8 cellular contexts compared by ENCODE assay signal in genomic region chr17:50560931-50561750, GRCh38. TPM values are rescaled to one million over a fixed set of nuclear protein-coding genes. Genes with fewer than 3 reads are reported as not detected.
A peak's percentile ranks its signal among the peaks of the same experiment; 100 is the strongest.
DNase-seq lines count a peak whose midpoint lies in the region; ATAC-seq, FAIRE-seq and TF ChIP-seq lines count a peak whose summit lies in the region.

No MANE protein-coding gene starts in this region.

- ATAC-seq in A549 (no peak; a peak in 1 of 6 replicates), GM18498 (IDR thresholded peaks at IDR 0.05; ENCODE audit: unreplicated experiment) (peak; percentile 13), right lobe of liver (no peak), GM18517 (IDR thresholded peaks at IDR 0.05; ENCODE audit: unreplicated experiment) (no peak), HG02571 (IDR thresholded peaks at IDR 0.05; ENCODE audit: unreplicated experiment) (no peak)

- FAIRE-seq in A549 (lab: Jason Lieb, UNC) (no peak), kidney (lab: Jason Lieb, UNC) (no peak)

- DNase-seq in A549 (ENCODE audit: low read depth in 1 of 2, low spot score in 1 of 2) (no peak), WERI-Rb-1 (no peak), right lobe of liver (no peak), hippocampal formation (lab: John Stamatoyannopoulos, UW) (no peak), kidney (no peak)

- H3K4me1 ChIP-seq in A549, result peaks cover 37% of the 10 kb centered on the region
- peaks cover 0 to 22% (median 6%) of the 10 kb centered on the region in 4 donors for H3K4me1 ChIP-seq in right lobe of liver
- H3K4me1 ChIP-seq in kidney (ENCODE audit: control insufficient read depth in 1 of 2, insufficient read depth in 1 of 2, low read depth in 1 of 2, low read length in 2 of 2), result peaks cover 7 to 8% of the 10 kb centered on the region in 2 donors

- POLR2A ChIA-PET in A549 (lab: Yijun Ruan, JAX), result interaction anchor here (0.6 to 3.7 kb wide), 11 partner anchors 9 to 196 kb away, joined by 3 to 42 read pairs (median 7); partner anchors contain the start of genes ABCC3 and LUC7L3

- H3K4me2 ChIP-seq in A549, result peak overlapping the region; percentile 96

- CTCF ChIA-PET in A549 (lab: Yijun Ruan, JAX), result interaction anchor here (0.7 to 8.1 kb wide), 12 partner anchors 10 to 144 kb away, joined by 3 to 99 read pairs (median 6); partner anchors contain the start of gene SPATA20

- intact Hi-C loops in right lobe of liver (cut with DNase I) (no loop called here), kidney (cut with DNase I) (no loop called here)

- 3% methylated on average over 27 of the region's 89 CpGs for WGBS in A549 (ENCODE audit: missing lambda C conversion rate)
- WGBS in right lobe of liver (ENCODE audit: insufficient coverage, low coverage, low lambda C conversion rate, missing lambda C conversion rate), result 0% methylated on average over 3 of the region's 89 CpGs

- H3K27me3 ChIP-seq in WERI-Rb-1 (ENCODE audit: insufficient read depth, low read depth, severe bottlenecking) (no peaks in the 10 kb centered on the region), right lobe of liver (peaks cover 4 to 29% of the 10 kb centered on the region in 2 donors)

- H3K27ac ChIP-seq in A549 (peak overlapping the region; percentile 59 to 88), WERI-Rb-1 (peak overlapping the region; percentile 89), right lobe of liver (no peak overlapping the region), kidney (ENCODE audit: low read depth in 2 of 2, low read length in 2 of 2) (no peak overlapping the region)

- no peak for TF ChIP-seq RAD21 in A549 (conservative IDR thresholded peaks at IDR 0.05 in 1 of 2, IDR thresholded peaks at IDR 0.05 in 1 of 2)

- TF ChIP-seq POLR2A in A549 (IDR thresholded peaks at IDR 0.05; ENCODE audit: low read length) (no peak), right lobe of liver (IDR thresholded peaks at IDR 0.05) (no peak)

- H3K9me3 ChIP-seq in A549 (no peaks in the 10 kb centered on the region), WERI-Rb-1 (ENCODE audit: severe bottlenecking) (no peaks in the 10 kb centered on the region), right lobe of liver (no peaks in the 10 kb centered on the region), kidney (ENCODE audit: control insufficient read depth in 1 of 2, low read length in 2 of 2) (no peaks in the 10 kb centered on the region)

- H3K4me3 ChIP-seq in A549 (peak overlapping the region; percentile 69), WERI-Rb-1 (ENCODE audit: low read depth, low read length) (peak overlapping the region; percentile 78), right lobe of liver (peak overlapping the region; percentile 23 to 43 (median 35)), kidney (ENCODE audit: low read length in 2 of 2) (no peak overlapping the region)

- TF ChIP-seq CTCF in A549 (IDR thresholded peaks at IDR 0.05) (no peak), WERI-Rb-1 (IDR thresholded peaks at IDR 0.05; ENCODE audit: low read depth, low read length) (no peak), right lobe of liver (IDR thresholded peaks at IDR 0.05) (no peak), kidney (IDR thresholded peaks at IDR 0.05; ENCODE audit: borderline replicate concordance, extremely low read depth, insufficient read depth) (no peak)

- peaks cover 5% of the 10 kb centered on the region for H3K36me3 ChIP-seq in WERI-Rb-1
- H3K36me3 ChIP-seq in right lobe of liver, result no peaks in the 10 kb centered on the region
- no peaks in the 10 kb centered on the region for H3K36me3 ChIP-seq in kidney (ENCODE audit: control insufficient read depth in 1 of 2, insufficient read depth in 2 of 2, low read length in 2 of 2)

- no peak for TF ChIP-seq EP300 in A549 (IDR thresholded peaks at IDR 0.05)

- H3K9ac ChIP-seq in kidney (ENCODE audit: low read length in 2 of 2), result no peak overlapping the region

TF ChIP-seq in A549, 52 proteins besides CTCF, POLR2A, EP300 and RAD21:
- TF ChIP-seq RNF2 (IDR thresholded peaks at IDR 0.05; ENCODE audit: borderline replicate concordance, low read depth) (peak; percentile 97), ZC3H11A (IDR thresholded peaks at IDR 0.05) (no peak), PBX3 (IDR thresholded peaks at IDR 0.05) (no peak), ZNF302 (CRISPR knock-in tag; IDR thresholded peaks at IDR 0.05) (no peak), EHF (CRISPR knock-in tag; IDR thresholded peaks at IDR 0.05) (no peak), RARB (CRISPR knock-in tag; IDR thresholded peaks at IDR 0.05) (no peak)
- TF ChIP-seq, protein P1, sequence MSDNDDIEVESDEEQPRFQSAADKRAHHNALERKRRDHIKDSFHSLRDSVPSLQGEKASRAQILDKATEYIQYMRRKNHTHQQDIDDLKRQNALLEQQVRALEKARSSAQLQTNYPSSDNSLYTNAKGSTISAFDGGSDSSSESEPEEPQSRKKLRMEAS (IDR thresholded peaks at IDR 0.05), result no peak

RNA-seq across cellular contexts. Expression of gene CACNA1G, which starts 0.6 kb away (rescaled TPM):
- polyA plus RNA-seq in A549 (2011; rRNA removed), result 4.0 and 4.9 TPM in 2 replicates
- polyA plus RNA-seq in A549 (2012; cell fraction: cytosol; rRNA removed), result 11.2 and 17.6 TPM in 2 replicates
- 33.3 and 39.5 TPM in 2 replicates for polyA plus RNA-seq in A549 (2012; cell fraction: nucleus; rRNA removed)
- polyA plus RNA-seq in A549 (2017; fragmentation: RNase III; extraction: RNeasy Plus Mini Kit Qiagen cat#74134 plus additional on column Dnase treatment), result 7.5 to 9.0 TPM (median 8.9 TPM) in 3 replicates
- polyA minus RNA-seq in A549 (2011; rRNA and poly(A)+ RNA removed), result 2.9 and 6.9 TPM in 2 replicates
- total RNA-seq in right lobe of liver, result not detected
- total RNA-seq in kidney, result 0.06 TPM
- polyA plus RNA-seq in kidney (ENCODE audit: insufficient read depth, low read depth, low replicate concordance), result not detected

RNA-seq across cellular contexts. Expression of gene SPATA20, which starts 14.2 kb away (rescaled TPM):
- 34.4 and 48.5 TPM in 2 replicates for polyA plus RNA-seq in A549 (2011; rRNA removed)
- polyA plus RNA-seq in A549 (2012; cell fraction: cytosol; rRNA removed), result 69.5 and 89.6 TPM in 2 replicates
- polyA plus RNA-seq in A549 (2012; cell fraction: nucleus; rRNA removed), result 497 and 626 TPM in 2 replicates
- polyA plus RNA-seq in A549 (2017; fragmentation: RNase III; extraction: RNeasy Plus Mini Kit Qiagen cat#74134 plus additional on column Dnase treatment), result 96.1 to 123 TPM (median 110 TPM) in 3 replicates
- polyA minus RNA-seq in A549 (2011; rRNA and poly(A)+ RNA removed), result 54.1 and 55.2 TPM in 2 replicates
- 100 to 1,000 TPM in 1 of 6 experiments, 10 to 100 TPM in 5; 29.6 to 203 (median 34.2) TPM for total RNA-seq in right lobe of liver
- 60.4 TPM for total RNA-seq in kidney
- polyA plus RNA-seq in kidney (ENCODE audit: insufficient read depth, low read depth, low replicate concordance), result 52.7 TPM

RNA-seq across cellular contexts. Expression of gene EPN3, which starts 28.6 kb away (rescaled TPM):
- polyA plus RNA-seq in A549 (2011; rRNA removed) (0.09 and 0.13 TPM in 2 replicates), A549 (2017; fragmentation: RNase III; extraction: RNeasy Plus Mini Kit Qiagen cat#74134 plus additional on column Dnase treatment) (0.18 to 0.26 TPM (median 0.20 TPM) in 3 replicates), kidney (ENCODE audit: insufficient read depth, low read depth, low replicate concordance) (28.7 TPM)
- 0.15 and 0.39 TPM in 2 replicates for polyA plus RNA-seq in A549 (2012; cell fraction: cytosol; rRNA removed)
- 0.22 and 0.67 TPM in 2 replicates for polyA plus RNA-seq in A549 (2012; cell fraction: nucleus; rRNA removed)
- polyA minus RNA-seq in A549 (2011; rRNA and poly(A)+ RNA removed), result 0.12 and 0.78 TPM in 2 replicates
- total RNA-seq in right lobe of liver (under 1 TPM in 2 of 6 experiments, not detected in 4; 0.06 to 0.27 TPM), kidney (5.0 TPM)

RNA-seq across cellular contexts. Expression of gene MYCBPAP, which starts 52.9 kb away (rescaled TPM):
- polyA plus RNA-seq in A549 (2011; rRNA removed) (2.5 and 4.1 TPM in 2 replicates), A549 (2017; fragmentation: RNase III; extraction: RNeasy Plus Mini Kit Qiagen cat#74134 plus additional on column Dnase treatment) (0.93 to 2.1 TPM (median 1.2 TPM) in 3 replicates), kidney (ENCODE audit: insufficient read depth, low read depth, low replicate concordance) (2.9 TPM)
- polyA plus RNA-seq in A549 (2012; cell fraction: cytosol; rRNA removed), result 0.59 and 0.89 TPM in 2 replicates
- 3.0 and 3.7 TPM in 2 replicates for polyA plus RNA-seq in A549 (2012; cell fraction: nucleus; rRNA removed)
- 3.2 and 3.9 TPM in 2 replicates for polyA minus RNA-seq in A549 (2011; rRNA and poly(A)+ RNA removed)
- total RNA-seq in right lobe of liver (under 1 TPM in 1 of 6 experiments, not detected in 5; 0.51 TPM), kidney (0.72 TPM)

Comparison
In these comparisons a context has a peak if more than half of its experiments do, and no peak if none do; other contexts are left out.
1. H3K27ac ChIP-seq: peak in A549 (2 of 2) and WERI-Rb-1 (single experiment); none in right lobe of liver (0 of 3) and kidney (0 of 2).
2. H3K4me3 ChIP-seq: peak in A549 (single experiment), WERI-Rb-1 (single experiment) and right lobe of liver (3 of 3); none in kidney (0 of 2).